In genomic region chr4:122309988-122310626, GRCh38 we compare ENCODE assay signal across 2 cellular contexts.
TF ChIP-seq lines count a peak whose summit lies in the region.

No MANE protein-coding gene starts in this region.

TF ChIP-seq in SK-N-SH, 30 proteins besides CTCF, POLR2A, EP300 and RAD21 (continued from another document):
- TF ChIP-seq, protein P1, sequence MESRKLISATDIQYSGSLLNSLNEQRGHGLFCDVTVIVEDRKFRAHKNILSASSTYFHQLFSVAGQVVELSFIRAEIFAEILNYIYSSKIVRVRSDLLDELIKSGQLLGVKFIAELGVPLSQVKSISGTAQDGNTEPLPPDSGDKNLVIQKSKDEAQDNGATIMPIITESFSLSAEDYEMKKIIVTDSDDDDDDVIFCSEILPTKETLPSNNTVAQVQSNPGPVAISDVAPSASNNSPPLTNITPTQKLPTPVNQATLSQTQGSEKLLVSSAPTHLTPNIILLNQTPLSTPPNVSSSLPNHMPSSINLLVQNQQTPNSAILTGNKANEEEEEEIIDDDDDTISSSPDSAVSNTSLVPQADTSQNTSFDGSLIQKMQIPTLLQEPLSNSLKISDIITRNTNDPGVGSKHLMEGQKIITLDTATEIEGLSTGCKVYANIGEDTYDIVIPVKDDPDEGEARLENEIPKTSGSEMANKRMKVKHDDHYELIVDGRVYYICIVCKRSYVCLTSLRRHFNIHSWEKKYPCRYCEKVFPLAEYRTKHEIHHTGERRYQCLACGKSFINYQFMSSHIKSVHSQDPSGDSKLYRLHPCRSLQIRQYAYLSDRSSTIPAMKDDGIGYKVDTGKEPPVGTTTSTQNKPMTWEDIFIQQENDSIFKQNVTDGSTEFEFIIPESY (IDR thresholded peaks at IDR 0.05; ENCODE audit: borderline replicate concordance, low read depth): no peak
- no peak for TF ChIP-seq FOXM1 (IDR thresholded peaks at IDR 0.05; ENCODE audit: low read depth)
- TF ChIP-seq FOXJ3 (CRISPR knock-in tag; IDR thresholded peaks at IDR 0.05): no peak
- no peak for TF ChIP-seq TEAD4 (IDR thresholded peaks at IDR 0.05; ENCODE audit: borderline replicate concordance, insufficient read depth)
- TF ChIP-seq PBX3 (IDR thresholded peaks at IDR 0.05): no peak
- no peak for TF ChIP-seq MEF2A (IDR thresholded peaks at IDR 0.05; ENCODE audit: borderline replicate concordance, low read depth)
- no peak for TF ChIP-seq RXRA (IDR thresholded peaks at IDR 0.05; ENCODE audit: borderline replicate concordance, low read depth)
- TF ChIP-seq TAF1 (IDR thresholded peaks at IDR 0.05; ENCODE audit: borderline replicate concordance, low read depth, low read length): no peak
- TF ChIP-seq NRF1 (IDR thresholded peaks at IDR 0.05; ENCODE audit: low read depth, low read length): no peak
- TF ChIP-seq FOSL2 (IDR thresholded peaks at IDR 0.05; ENCODE audit: borderline replicate concordance, low read depth): no peak
- no peak for TF ChIP-seq CHD2 (IDR thresholded peaks at IDR 0.05; ENCODE audit: low read length, partially characterized antibody)
- TF ChIP-seq RFX5 (IDR thresholded peaks at IDR 0.05; ENCODE audit: low read length): no peak
- no peak for TF ChIP-seq TCF12 (IDR thresholded peaks at IDR 0.05)
- TF ChIP-seq USF1 (IDR thresholded peaks at IDR 0.05; ENCODE audit: borderline replicate concordance, low read depth): no peak
- TF ChIP-seq GATA2 (CRISPR knock-in tag; IDR thresholded peaks at IDR 0.05): no peak

TF ChIP-seq in SK-N-SH treated with all-trans-retinoic acid at 6 μM for 48 hours, 23 proteins besides CTCF, POLR2A, EP300 and RAD21 (continued from another document):
- TF ChIP-seq, protein P2, sequence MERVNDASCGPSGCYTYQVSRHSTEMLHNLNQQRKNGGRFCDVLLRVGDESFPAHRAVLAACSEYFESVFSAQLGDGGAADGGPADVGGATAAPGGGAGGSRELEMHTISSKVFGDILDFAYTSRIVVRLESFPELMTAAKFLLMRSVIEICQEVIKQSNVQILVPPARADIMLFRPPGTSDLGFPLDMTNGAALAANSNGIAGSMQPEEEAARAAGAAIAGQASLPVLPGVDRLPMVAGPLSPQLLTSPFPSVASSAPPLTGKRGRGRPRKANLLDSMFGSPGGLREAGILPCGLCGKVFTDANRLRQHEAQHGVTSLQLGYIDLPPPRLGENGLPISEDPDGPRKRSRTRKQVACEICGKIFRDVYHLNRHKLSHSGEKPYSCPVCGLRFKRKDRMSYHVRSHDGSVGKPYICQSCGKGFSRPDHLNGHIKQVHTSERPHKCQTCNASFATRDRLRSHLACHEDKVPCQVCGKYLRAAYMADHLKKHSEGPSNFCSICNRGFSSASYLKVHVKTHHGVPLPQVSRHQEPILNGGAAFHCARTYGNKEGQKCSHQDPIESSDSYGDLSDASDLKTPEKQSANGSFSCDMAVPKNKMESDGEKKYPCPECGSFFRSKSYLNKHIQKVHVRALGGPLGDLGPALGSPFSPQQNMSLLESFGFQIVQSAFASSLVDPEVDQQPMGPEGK (CRISPR knock-in tag; IDR thresholded peaks at IDR 0.05; ENCODE audit: borderline replicate concordance): no peak
- TF ChIP-seq GLIS3 (CRISPR knock-in tag; IDR thresholded peaks at IDR 0.05): no peak
- no peak for TF ChIP-seq ISL1 (CRISPR knock-in tag; IDR thresholded peaks at IDR 0.05)
- no peak for TF ChIP-seq ARNTL (CRISPR knock-in tag; IDR thresholded peaks at IDR 0.05; ENCODE audit: borderline replicate concordance, low read depth)
- TF ChIP-seq TCF4 (CRISPR knock-in tag; IDR thresholded peaks at IDR 0.05; ENCODE audit: borderline replicate concordance): no peak
